Comparison of ENCODE assay signal across 15 cellular contexts in the genomic region with DNA sequence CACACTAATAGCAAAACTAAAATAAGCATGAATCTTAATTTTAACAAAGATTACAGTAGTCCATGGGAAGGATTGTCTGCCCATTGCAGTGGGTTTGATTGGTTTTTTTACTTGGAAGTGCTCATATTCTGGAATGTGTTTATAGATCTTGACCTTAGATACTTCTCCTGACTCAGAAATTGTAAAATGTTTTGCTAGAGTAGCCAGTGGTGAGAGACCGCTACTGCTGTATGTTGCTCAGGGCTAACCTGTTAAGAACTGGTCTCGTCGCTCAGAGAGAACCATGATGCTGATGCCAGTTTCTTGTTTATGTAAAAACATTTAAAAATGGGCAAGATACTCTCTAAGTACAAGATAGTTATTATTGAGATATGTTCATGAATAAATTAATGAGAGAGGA.
DNase-seq lines count a peak whose midpoint lies in the region; ATAC-seq and TF ChIP-seq lines count a peak whose summit lies in the region.
"Had no signal": no experiment of that assay in that cellular context is flagged by ENCODE, and none has a peak within 500 bp of the region (broad histone marks: within the 10 kb centered on the region; RNA-seq: fewer than 3 reads in every experiment).

No MANE protein-coding gene starts in this region.

- no peak overlapping the region for H4K5ac ChIP-seq in mesendoderm (ENCODE audit: low read length)

- H3K27ac ChIP-seq in osteoblast (ENCODE audit: low read depth, low read length) (peak overlapping the region; percentile 80), mesendoderm (ENCODE audit: low read depth, low read length) (no peak overlapping the region)
- H3K27ac ChIP-seq: VCaP had no signal

- WGBS in mesendoderm (ENCODE audit: extremely low coverage, insufficient coverage, low lambda C conversion rate): no CpG with 5 or more reads among the region's 3 CpGs

- no peaks in the 10 kb centered on the region for H3K9me3 ChIP-seq in osteoblast (ENCODE audit: low read depth, low read length)
- H3K9me3 ChIP-seq: Caco-2 had no signal

- H3K36me3 ChIP-seq in osteoblast (ENCODE audit: insufficient read depth, low read length) (no peaks in the 10 kb centered on the region), mesendoderm (ENCODE audit: control insufficient read depth, insufficient read depth, low read length) (no peaks in the 10 kb centered on the region)

- H3K79me2 ChIP-seq in osteoblast (ENCODE audit: insufficient read depth, low read length) (peaks cover 58% of the 10 kb centered on the region), mesendoderm (ENCODE audit: control insufficient read depth, insufficient read depth, low read length) (peaks cover 4% of the 10 kb centered on the region)

- ATAC-seq in left ventricle myocardium superior (no peak), GM19023 (IDR thresholded peaks at IDR 0.05; ENCODE audit: unreplicated experiment) (no peak)
- ATAC-seq: stimulated activated naive CD8-positive, alpha-beta T cell treated with anti-CD3 and anti-CD28 coated beads, Interleukin-15, amount 100 ng/mL, for 72 hours had no signal

- H3K56ac ChIP-seq in mesendoderm (ENCODE audit: low read length): no peak overlapping the region

- H2BK15ac ChIP-seq in mesendoderm (replicated peaks; ENCODE audit: low read depth): no peak overlapping the region

- H3K4me3 ChIP-seq in osteoblast (ENCODE audit: insufficient read depth, low read length): peak overlapping the region; percentile 2
- H3K4me3 ChIP-seq in mesendoderm (ENCODE audit: low read length): no peak overlapping the region

- no peak for TF ChIP-seq CTCF in osteoblast (IDR thresholded peaks at IDR 0.05; ENCODE audit: extremely low read depth, low read depth, low read length)

- no peak overlapping the region for H4K8ac ChIP-seq in mesendoderm (ENCODE audit: low read depth, low read length)

- H3K4me1 ChIP-seq in osteoblast (ENCODE audit: insufficient read depth, low read length) (peaks cover 65% of the 10 kb centered on the region), mesendoderm (ENCODE audit: control insufficient read depth, low read depth, low read length) (peaks cover 5% of the 10 kb centered on the region)

- DNase-seq in ACHN (peak; percentile 42), LoVo (ENCODE audit: low spot score) (peak; percentile 27), dermis blood vessel endothelial cell (peak; percentile 14), osteoblast (ENCODE audit: insufficient read length, low spot score, missing footprints) (peak; percentile 82), mesendoderm (no peak), left ventricle myocardium superior (no peak)
- DNase-seq in stimulated activated CD4-positive, alpha-beta T cell treated with anti-CD3 and anti-CD28 coated beads, Interleukin-2, amount 100 ng/mL, for 24 hours: no peak
- DNase-seq: Caco-2; effector CD4-positive, alpha-beta T cell; NCI-H69; nucleus accumbens; RPMI8226; stimulated activated naive CD8-positive, alpha-beta T cell treated with anti-CD3 and anti-CD28 coated beads, Interleukin-15, amount 100 ng/mL, for 72 hours had no signal

- peaks cover 11% of the 10 kb centered on the region for H4K20me1 ChIP-seq in osteoblast (ENCODE audit: insufficient read depth, low read length)

- H3K9ac ChIP-seq in mesendoderm (ENCODE audit: low read length): no peak overlapping the region

- no peak overlapping the region for H3K18ac ChIP-seq in mesendoderm (ENCODE audit: low read length)

- no peak overlapping the region for H2BK5ac ChIP-seq in mesendoderm (ENCODE audit: low read length)

- no peak overlapping the region for H3K4ac ChIP-seq in mesendoderm (ENCODE audit: low read depth, low read length)

- no peak overlapping the region for H2AFZ ChIP-seq in osteoblast (ENCODE audit: low read length)

- no peaks in the 10 kb centered on the region for H3K27me3 ChIP-seq in osteoblast (ENCODE audit: insufficient read depth, low read length)
- H3K27me3 ChIP-seq in mesendoderm (ENCODE audit: insufficient read depth, low read length, poor library complexity): no peaks in the 10 kb centered on the region

- no peak overlapping the region for H3K23ac ChIP-seq in mesendoderm (ENCODE audit: low read length)

- no peak overlapping the region for H2BK120ac ChIP-seq in mesendoderm (ENCODE audit: low read depth, low read length)

- intact Hi-C loops in left ventricle myocardium superior (cut with micrococcal nuclease): no loop called here

- peak overlapping the region; percentile 64 for H3K4me2 ChIP-seq in osteoblast (ENCODE audit: insufficient read depth, low read length)
- H3K4me2 ChIP-seq in mesendoderm (ENCODE audit: low read length): no peak overlapping the region

- H3K79me1 ChIP-seq in mesendoderm (ENCODE audit: low read length): peaks cover 3% of the 10 kb centered on the region

- no peak overlapping the region for H2AK5ac ChIP-seq in mesendoderm (ENCODE audit: low read length)

- in situ Hi-C loops in ACHN (cut with HindIII; ENCODE audit: low pct_ligation_motif_present, low pct_unique_long_range_greater_than_20kb, low sequenced_read_pairs): no loop called here

Comparison
In these comparisons a context has a peak if more than half of its experiments do, and no peak if none do; other contexts are left out.
1. DNase-seq: peak in ACHN (single experiment), LoVo (single experiment), dermis blood vessel endothelial cell (single experiment) and osteoblast (single experiment); none in mesendoderm (single experiment), left ventricle myocardium superior (single experiment) and stimulated activated CD4-positive, alpha-beta T cell treated with anti-CD3 and anti-CD28 coated beads, Interleukin-2, amount 100 ng/mL, for 24 hours (0 of 2).